Comparison of ENCODE assay signal across 1 cellular context in genomic region chr9:22041792-22042191, GRCh38.
TF ChIP-seq lines count a peak whose summit lies in the region.

No MANE protein-coding gene starts in this region.

TF ChIP-seq in SK-N-SH treated with all-trans-retinoic acid at 6 μM for 48 hours, 23 proteins besides CTCF, POLR2A, EP300 and RAD21 (continued from another document):
- TF ChIP-seq TSHZ2 (CRISPR knock-in tag; IDR thresholded peaks at IDR 0.05): no peak
- no peak for TF ChIP-seq CSDC2 (CRISPR knock-in tag; IDR thresholded peaks at IDR 0.05)
- no peak for TF ChIP-seq ZC3H10 (CRISPR knock-in tag; IDR thresholded peaks at IDR 0.05)
